ENCODE assay signal across 8 cellular contexts in the genomic region with DNA sequence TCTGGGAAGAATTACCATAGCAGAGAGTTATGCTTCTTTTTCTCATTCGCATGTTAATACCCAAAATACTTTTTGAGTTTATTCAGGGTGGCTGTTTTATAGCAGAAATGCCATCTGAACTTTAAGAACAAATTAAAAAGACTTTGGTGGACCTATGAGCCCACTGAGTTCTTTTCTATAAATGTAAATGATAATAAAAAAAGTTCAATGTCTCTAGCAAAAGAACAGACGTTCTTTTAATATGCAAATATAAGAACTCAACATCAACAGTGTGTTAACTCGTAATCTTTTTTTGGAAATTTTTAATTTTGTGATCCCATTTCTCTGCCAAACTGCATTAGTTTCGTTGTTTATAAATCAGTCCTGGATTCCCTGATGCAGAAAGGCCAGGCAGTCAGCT.
"Had no signal": no experiment of that assay in that cellular context is flagged by ENCODE, and none has a peak within 500 bp of the region (broad histone marks: within the 10 kb centered on the region; RNA-seq: fewer than 3 reads in every experiment).

No MANE protein-coding gene starts in this region.

- H3K27ac Mint-ChIP-seq: IgD-negative memory B cell had no signal

- DNase-seq: GM23248, GOT3, H7, HCEC 1CT, KBM-7 had no signal

- H3K4me3 Mint-ChIP-seq: IgD-negative memory B cell had no signal

- H3K4me3 ChIP-seq: GM23248 had no signal

- H3K36me3 Mint-ChIP-seq: IgD-negative memory B cell had no signal

- H3K27me3 Mint-ChIP-seq: IgD-negative memory B cell had no signal

- H3K27ac ChIP-seq: GM23248, HL-60 had no signal

- H2AFZ ChIP-seq: GM23248 had no signal

- FAIRE-seq: HepG2 had no signal

- H3K4me1 Mint-ChIP-seq: IgD-negative memory B cell had no signal
